ENCODE assay signal across 15 cellular contexts in the genomic region with DNA sequence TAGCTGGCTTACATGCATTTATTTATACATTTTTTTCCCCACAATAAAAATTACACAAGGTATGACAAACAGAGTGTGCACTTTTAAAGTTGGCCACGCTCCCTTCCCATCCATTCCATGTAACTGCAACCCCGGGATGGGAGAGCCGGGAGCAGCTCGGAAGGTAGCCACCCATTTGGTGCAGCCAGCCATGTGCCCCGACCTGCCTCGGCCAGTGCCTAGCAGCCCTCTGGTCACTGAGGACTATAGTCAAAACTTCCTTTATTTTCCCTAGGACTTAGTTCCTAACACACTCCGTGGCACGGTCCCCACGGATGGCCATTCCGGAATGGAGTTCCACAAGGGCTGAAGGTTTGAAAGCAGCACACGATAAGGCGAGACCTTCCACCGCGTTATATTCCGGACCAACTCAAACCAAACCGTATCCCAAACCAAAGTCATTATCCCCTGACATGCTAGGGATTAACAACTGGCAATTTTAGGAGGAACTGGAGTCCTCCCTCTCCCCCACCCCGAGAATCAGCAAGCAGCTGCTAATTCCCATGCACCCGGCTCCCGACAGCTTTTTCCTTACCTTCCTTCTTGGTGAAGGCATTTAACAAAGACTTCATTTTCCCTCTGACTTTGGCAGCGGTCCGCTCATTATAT.
DNase-seq lines count a peak whose midpoint lies in the region; ATAC-seq and TF ChIP-seq lines count a peak whose summit lies in the region.
"Had no signal": no experiment of that assay in that cellular context is flagged by ENCODE, and none has a peak within 500 bp of the region (broad histone marks: within the 10 kb centered on the region; RNA-seq: fewer than 3 reads in every experiment).

No MANE protein-coding gene starts in this region.

- no peaks in the 10 kb centered on the region for H3K36me3 Mint-ChIP-seq in stimulated activated effector memory CD8-positive, alpha-beta T cell treated with anti-CD3 and anti-CD28 coated beads, Interleukin-12 subunit alpha, Interleukin-12 subunit beta, amount 100 ng/mL, for 72 hours
- H3K36me3 Mint-ChIP-seq: activated CD8-positive, alpha-beta memory T cell treated with anti-CD3 and anti-CD28 coated beads, Interleukin-2, amount 10 ng/mL, durations not matched to agents 7 days and 5 days; activated naive CD4-positive, alpha-beta T cell treated with anti-CD3 and anti-CD28 coated beads, Interleukin-2, amount 50 U/mL, for 72 hours had no signal

- ATAC-seq in lower lobe of right lung, result no peak
- ATAC-seq in stimulated activated effector memory CD8-positive, alpha-beta T cell treated with anti-CD3 and anti-CD28 coated beads, Interleukin-12 subunit alpha, Interleukin-12 subunit beta, amount 100 ng/mL, for 72 hours, result no peak
- ATAC-seq: A549; activated CD8-positive, alpha-beta memory T cell treated with anti-CD3 and anti-CD28 coated beads, Interleukin-2, amount 10 ng/mL, durations not matched to agents 7 days and 5 days; activated naive CD4-positive, alpha-beta T cell treated with anti-CD3 and anti-CD28 coated beads, Interleukin-2, amount 50 U/mL, for 72 hours had no signal

- no peak overlapping the region for H3K27ac Mint-ChIP-seq in stimulated activated effector memory CD8-positive, alpha-beta T cell treated with anti-CD3 and anti-CD28 coated beads, Interleukin-12 subunit alpha, Interleukin-12 subunit beta, amount 100 ng/mL, for 72 hours
- H3K27ac Mint-ChIP-seq: activated CD8-positive, alpha-beta memory T cell treated with anti-CD3 and anti-CD28 coated beads, Interleukin-2, amount 10 ng/mL, durations not matched to agents 7 days and 5 days; activated naive CD4-positive, alpha-beta T cell treated with anti-CD3 and anti-CD28 coated beads, Interleukin-2, amount 50 U/mL, for 72 hours had no signal

- H3K9ac ChIP-seq in stomach smooth muscle (ENCODE audit: low read length in 2 of 2), result peak overlapping the region; percentile 66 to 73

- TF ChIP-seq CTCF in WERI-Rb-1 (IDR thresholded peaks at IDR 0.05; ENCODE audit: low read depth, low read length), result no peak
- no peak for TF ChIP-seq CTCF in lower lobe of right lung (IDR thresholded peaks at IDR 0.05)

- peak overlapping the region; percentile 39 for H3K4me3 ChIP-seq in WERI-Rb-1 (ENCODE audit: low read depth, low read length)
- peak overlapping the region; percentile 80 to 82 for H3K4me3 ChIP-seq in stomach smooth muscle (ENCODE audit: low read length in 2 of 2)
- H3K4me3 ChIP-seq in lower lobe of right lung, result no peak overlapping the region
- H3K4me3 ChIP-seq: A549 had no signal

- intact Hi-C loops in lower lobe of right lung (cut with DNase I), result no loop called here

- H3K4me1 Mint-ChIP-seq in stimulated activated effector memory CD8-positive, alpha-beta T cell treated with anti-CD3 and anti-CD28 coated beads, Interleukin-12 subunit alpha, Interleukin-12 subunit beta, amount 100 ng/mL, for 72 hours, result no peaks in the 10 kb centered on the region
- H3K4me1 Mint-ChIP-seq: activated CD8-positive, alpha-beta memory T cell treated with anti-CD3 and anti-CD28 coated beads, Interleukin-2, amount 10 ng/mL, durations not matched to agents 7 days and 5 days had no signal

- no peaks in the 10 kb centered on the region for H3K9me3 ChIP-seq in WERI-Rb-1 (ENCODE audit: severe bottlenecking)
- H3K9me3 ChIP-seq in stomach smooth muscle (ENCODE audit: control insufficient read depth in 2 of 2, low read length in 2 of 2), result no peaks in the 10 kb centered on the region
- no peaks in the 10 kb centered on the region for H3K9me3 ChIP-seq in lower lobe of right lung
- H3K9me3 ChIP-seq: A549 had no signal

- no peaks in the 10 kb centered on the region for H3K9me3 Mint-ChIP-seq in stimulated activated effector memory CD8-positive, alpha-beta T cell treated with anti-CD3 and anti-CD28 coated beads, Interleukin-12 subunit alpha, Interleukin-12 subunit beta, amount 100 ng/mL, for 72 hours
- H3K9me3 Mint-ChIP-seq: activated naive CD4-positive, alpha-beta T cell treated with anti-CD3 and anti-CD28 coated beads, Interleukin-2, amount 50 U/mL, for 72 hours had no signal

- DNase-seq in NCI-H2029 treated with DMSO at 0.1 percent for 48 hours (lab: John Stamatoyannopoulos, UW) (peak; percentile 76), NCI-H2029 (lab: John Stamatoyannopoulos, UW) (no peak), WERI-Rb-1 (no peak), NCI-H1930 (lab: John Stamatoyannopoulos, UW) (no peak), lower lobe of right lung (no peak)
- no peak for DNase-seq in stimulated activated effector memory CD8-positive, alpha-beta T cell treated with anti-CD3 and anti-CD28 coated beads, Interleukin-12 subunit alpha, Interleukin-12 subunit beta, amount 100 ng/mL, for 72 hours (ENCODE audit: low spot score in 2 of 2)
- DNase-seq: activated CD8-positive, alpha-beta memory T cell treated with anti-CD3 and anti-CD28 coated beads, Interleukin-2, amount 10 ng/mL, durations not matched to agents 7 days and 5 days; COR-L47; NCI-H446 treated with DMSO at 0.1 percent for 48 hours; small intestine had no signal

- H3K36me3 ChIP-seq in WERI-Rb-1 (no peaks in the 10 kb centered on the region), stomach smooth muscle (ENCODE audit: control insufficient read depth in 2 of 2, insufficient read depth in 2 of 2, low read length in 2 of 2) (no peaks in the 10 kb centered on the region), lower lobe of right lung (no peaks in the 10 kb centered on the region)
- H3K36me3 ChIP-seq: tibial nerve had no signal

- no peaks in the 10 kb centered on the region for H3K27me3 ChIP-seq in WERI-Rb-1 (ENCODE audit: insufficient read depth, low read depth, severe bottlenecking)
- peaks cover 22% of the 10 kb centered on the region for H3K27me3 ChIP-seq in layer of hippocampus (ENCODE audit: control insufficient read depth, insufficient read depth, low read length)
- H3K27me3 ChIP-seq in stomach smooth muscle (ENCODE audit: control insufficient read depth in 1 of 2, insufficient read depth in 2 of 2, low read length in 2 of 2), result peaks cover 0 to 2% of the 10 kb centered on the region in 2 donors
- H3K27me3 ChIP-seq in lower lobe of right lung (ENCODE audit: low read depth), result peaks cover 25% of the 10 kb centered on the region

- H3K27ac ChIP-seq in WERI-Rb-1 (peak overlapping the region; percentile 17), layer of hippocampus (ENCODE audit: low read depth, low read length) (peak overlapping the region; percentile 64), stomach smooth muscle (ENCODE audit: low read length) (peak overlapping the region; percentile 88), lower lobe of right lung (no peak overlapping the region)
- H3K27ac ChIP-seq: A549, tibial nerve had no signal

- no peak overlapping the region for H3K4me3 Mint-ChIP-seq in stimulated activated effector memory CD8-positive, alpha-beta T cell treated with anti-CD3 and anti-CD28 coated beads, Interleukin-12 subunit alpha, Interleukin-12 subunit beta, amount 100 ng/mL, for 72 hours
- H3K4me3 Mint-ChIP-seq: activated CD8-positive, alpha-beta memory T cell treated with anti-CD3 and anti-CD28 coated beads, Interleukin-2, amount 10 ng/mL, durations not matched to agents 7 days and 5 days had no signal

- H3K4me1 ChIP-seq in stomach smooth muscle (ENCODE audit: control insufficient read depth, insufficient read depth, low read length) (peaks cover 35% of the 10 kb centered on the region), lower lobe of right lung (no peaks in the 10 kb centered on the region)
- H3K4me1 ChIP-seq: A549 had no signal
